4 cellular contexts compared by ENCODE assay signal in the genomic region with DNA sequence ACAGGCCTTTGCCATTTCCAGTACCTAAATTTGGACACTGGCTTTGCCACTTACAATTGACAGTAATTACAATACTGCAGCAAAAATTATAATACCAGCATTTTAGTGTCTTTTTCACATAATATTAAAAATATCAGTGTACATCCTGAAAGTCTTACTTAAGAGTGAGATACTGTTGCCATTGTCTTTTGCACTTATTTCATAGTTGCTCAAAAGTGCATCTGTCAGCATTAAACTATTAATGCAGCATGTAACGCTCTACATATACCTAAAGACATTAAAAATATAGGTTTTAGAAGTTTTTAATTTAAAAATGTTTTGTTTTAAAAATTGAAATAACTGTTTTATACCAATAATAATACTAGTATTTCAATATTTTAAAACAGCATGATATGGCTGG. TPM values are rescaled to one million over a fixed set of nuclear protein-coding genes. Genes with fewer than 3 reads are reported as not detected.
DNase-seq lines count a peak whose midpoint lies in the region; ATAC-seq, FAIRE-seq and TF ChIP-seq lines count a peak whose summit lies in the region.
"Not testable (repeated sequence)": the region's sequence is repeated elsewhere in the genome, so short reads cannot be mapped to it uniquely, and the experiment has no call there.

No MANE protein-coding gene starts in this region.

- H2BK5ac ChIP-seq in IMR-90 (ENCODE audit: low read depth, low read length, poor library complexity, severe bottlenecking), result not testable (repeated sequence)

- H3K4me1 ChIP-seq in A549, result peaks cover 16% of the 10 kb centered on the region; the same call in 2 of the 3 replicates
- not testable (repeated sequence) for H3K4me1 ChIP-seq in IMR-90 (ENCODE audit: control insufficient read depth, insufficient read depth, low read length); K562 (replicated peaks in 1 of 2; ENCODE audit: control insufficient read depth in 2 of 2, insufficient read depth in 2 of 2, low read length in 2 of 2); HepG2 (ENCODE audit: insufficient read depth, low read length)

- dilution Hi-C loops in IMR-90 (cut with HindIII; ENCODE audit: low sequenced_read_pairs, unreplicated experiment), result not testable (repeated sequence)

- H3K14ac ChIP-seq in IMR-90 (replicated peaks; ENCODE audit: low read depth, low read length), result not testable (repeated sequence)

- TF ChIP-seq EP300 in A549 (IDR thresholded peaks at IDR 0.05); K562 (IDR thresholded peaks at IDR 0.05; ENCODE audit: low read length); HepG2 (IDR thresholded peaks at IDR 0.05; ENCODE audit: low read depth in 2 of 2, low read length in 2 of 2); HepG2 (CRISPR knock-in tag; IDR thresholded peaks at IDR 0.05; ENCODE audit: borderline replicate concordance): not testable (repeated sequence)

- H3K23ac ChIP-seq in IMR-90 (ENCODE audit: low read depth, low read length), result not testable (repeated sequence)

- intact Hi-C loops in IMR-90 (cut with micrococcal nuclease); K562 (cut with micrococcal nuclease); HepG2 (cut with micrococcal nuclease; ENCODE audit: unreplicated experiment): not testable (repeated sequence)

- TF ChIP-seq CTCF in A549 (IDR thresholded peaks at IDR 0.05); IMR-90 (conservative IDR thresholded peaks at IDR 0.05; ENCODE audit: low read depth, low read length); K562 (IDR thresholded peaks at IDR 0.05 in 2 of 3, conservative IDR thresholded peaks at IDR 0.05 in 1 of 3; ENCODE audit: insufficient read depth in 2 of 3, low read depth in 1 of 3, low read length in 3 of 3); HepG2 (CRISPR knock-in tag; IDR thresholded peaks at IDR 0.05): not testable (repeated sequence)

- H3K36me3 ChIP-seq in IMR-90 (ENCODE audit: control insufficient read depth, insufficient read depth, low read length); K562 (ENCODE audit: control insufficient read depth, insufficient read depth, low read length); HepG2 (replicated peaks in 1 of 2; ENCODE audit: control insufficient read depth in 1 of 2, insufficient read depth in 2 of 2, low read length in 2 of 2): not testable (repeated sequence)

- not testable (repeated sequence) for H3K79me2 ChIP-seq in K562 (ENCODE audit: control insufficient read depth, insufficient read depth, low read length); HepG2 (ENCODE audit: insufficient read depth, low read length)

- H3K9ac ChIP-seq in IMR-90 (ENCODE audit: low read depth, low read length); K562 (ENCODE audit: insufficient read depth in 1 of 2, low read depth in 2 of 2, low read length in 2 of 2); HepG2 (ENCODE audit: insufficient read depth, low read depth, low read length): not testable (repeated sequence)

- ATAC-seq in A549; IMR-90 (ENCODE audit: low read depth); K562; HepG2: not testable (repeated sequence)

- not testable (repeated sequence) for BruUV-seq in IMR-90 (replicated peaks; lab: Mats Ljungman, UMichigan); K562 (replicated peaks; lab: Mats Ljungman, UMichigan); HepG2 (replicated peaks; lab: Mats Ljungman, UMichigan)

- not testable (repeated sequence) for TF ChIP-seq POLR2A in A549 (IDR thresholded peaks at IDR 0.05; ENCODE audit: low read length); IMR-90 (IDR thresholded peaks at IDR 0.05; ENCODE audit: low read depth, low read length); K562 (conservative IDR thresholded peaks at IDR 0.05); HepG2 (IDR thresholded peaks at IDR 0.05; ENCODE audit: insufficient read depth in 1 of 2, low read depth in 2 of 2, low read length in 2 of 2)

- H2AK5ac ChIP-seq in IMR-90 (ENCODE audit: low read depth, low read length), result not testable (repeated sequence)

- not testable (repeated sequence) for H2BK20ac ChIP-seq in IMR-90 (ENCODE audit: low read depth, low read length)

- H3K27ac ChIP-seq in A549; IMR-90 (ENCODE audit: insufficient read depth, low read length); K562 (ENCODE audit: extremely low read depth, low read depth, low read length); HepG2 (ENCODE audit: extremely low read length, insufficient read depth, low read length): not testable (repeated sequence)

- not testable (repeated sequence) for H2AFZ ChIP-seq in IMR-90 (replicated peaks; ENCODE audit: low read length, poor library complexity); K562 (ENCODE audit: low read depth, low read length); HepG2 (ENCODE audit: low read length)

- H4K91ac ChIP-seq in IMR-90 (ENCODE audit: insufficient read depth, low read depth, low read length), result not testable (repeated sequence)

- in situ Hi-C loops in IMR-90 (cut with MboI; ENCODE audit: low sequenced_read_pairs); HepG2 (cut with HindIII; ENCODE audit: extremely low pct_ligation_motif_present, low pct_unique_long_range_greater_than_20kb): not testable (repeated sequence)
- in situ Hi-C loops in K562 (cut with MboI), result loop anchor here (5.0 kb wide), 1 partner anchor 1966 kb away; no protein-coding TSS in a partner anchor

- H3K56ac ChIP-seq in IMR-90 (ENCODE audit: extremely low read depth, insufficient read depth, low read length), result not testable (repeated sequence)

- not testable (repeated sequence) for H3K9me1 ChIP-seq in IMR-90 (ENCODE audit: insufficient read depth, low read length); K562 (ENCODE audit: control insufficient read depth, insufficient read depth, low read length)

- POLR2A ChIA-PET in A549 (lab: Yijun Ruan, JAX); IMR-90 (lab: Charles Lee; ENCODE audit: unreplicated experiment); K562 (lab: Yijun Ruan, JAX); HepG2 (lab: Yijun Ruan, JAX): not testable (repeated sequence)

- H4K20me1 ChIP-seq in IMR-90 (ENCODE audit: insufficient read depth, low read length); K562 (replicated peaks; ENCODE audit: control insufficient read depth, insufficient read depth, low read length); HepG2 (ENCODE audit: insufficient read depth, low read length): not testable (repeated sequence)

- WGBS in A549 (ENCODE audit: missing lambda C conversion rate), result 89% methylated on average over 1 of the region's 1 CpG
- WGBS in IMR-90 (ENCODE audit: extremely low coverage in 2 of 2, insufficient read length in 1 of 2), 2 experiments, result no CpG with 5 or more reads among the region's 1 CpG
- 36% methylated on average over 1 of the region's 1 CpG for WGBS in K562 (ENCODE audit: insufficient coverage, low coverage, missing lambda C conversion rate)
- 98% methylated on average over 1 of the region's 1 CpG for WGBS in HepG2 (ENCODE audit: low lambda C conversion rate)

- TF ChIP-seq RAD21 in A549 (conservative IDR thresholded peaks at IDR 0.05 in 1 of 2, IDR thresholded peaks at IDR 0.05 in 1 of 2); IMR-90 (IDR thresholded peaks at IDR 0.05; ENCODE audit: low read length); K562 (CRISPR knock-in tag; conservative IDR thresholded peaks at IDR 0.05 in 1 of 2, IDR thresholded peaks at IDR 0.05 in 1 of 2); HepG2 (CRISPR knock-in tag; IDR thresholded peaks at IDR 0.05): not testable (repeated sequence)

- H2AK9ac ChIP-seq in IMR-90 (replicated peaks; ENCODE audit: low read depth, low read length, poor library complexity), result not testable (repeated sequence)

- H4K5ac ChIP-seq in IMR-90 (ENCODE audit: low read depth, low read length), result not testable (repeated sequence)

- H4K8ac ChIP-seq in IMR-90 (ENCODE audit: low read depth in 2 of 2, low read length in 2 of 2), result not testable (repeated sequence)

- DNase-seq in A549 (ENCODE audit: low read depth in 1 of 2, low spot score in 1 of 2); IMR-90; K562 (ENCODE audit: extremely low read depth in 1 of 4, low spot score in 3 of 4); HepG2 (ENCODE audit: low spot score): not testable (repeated sequence)

- H3K18ac ChIP-seq in IMR-90 (ENCODE audit: low read depth, low read length), result not testable (repeated sequence)

- not testable (repeated sequence) for FAIRE-seq in A549 (lab: Jason Lieb, UNC); K562 (lab: Jason Lieb, UNC); HepG2 (lab: Jason Lieb, UNC)

- H3K79me1 ChIP-seq in IMR-90 (ENCODE audit: low read depth in 1 of 2, low read length in 2 of 2), result not testable (repeated sequence)

- H2BK120ac ChIP-seq in IMR-90 (ENCODE audit: low read depth, low read length), result not testable (repeated sequence)

- H3K4ac ChIP-seq in IMR-90 (ENCODE audit: low read depth, low read length), result not testable (repeated sequence)

- CTCF ChIA-PET in A549 (lab: Yijun Ruan, JAX); IMR-90 (lab: Yijun Ruan, JAX); K562 (lab: Yijun Ruan, JAX; ENCODE audit: low intra/inter-chr PET ratio); HepG2 (lab: Yijun Ruan, JAX; ENCODE audit: low intra/inter-chr PET ratio, low total read pairs): not testable (repeated sequence)

- H3K4me3 ChIP-seq in A549; IMR-90 (ENCODE audit: insufficient read depth, low read depth, low read length); K562; HepG2 (replicated peaks in 1 of 3; ENCODE audit: insufficient read depth in 1 of 3, low read depth in 2 of 3, low read length in 3 of 3): not testable (repeated sequence)

- not testable (repeated sequence) for H3K27me3 ChIP-seq in IMR-90 (ENCODE audit: control insufficient read depth, insufficient read depth, low read length); K562 (ENCODE audit: control insufficient read depth in 2 of 2, insufficient read depth in 2 of 2, low read length in 2 of 2); HepG2 (ENCODE audit: control insufficient read depth in 1 of 2, insufficient read depth in 2 of 2, low read length in 2 of 2)

- not testable (repeated sequence) for H2BK15ac ChIP-seq in IMR-90 (ENCODE audit: low read depth, low read length)

- not testable (repeated sequence) for H3K4me2 ChIP-seq in A549; IMR-90 (ENCODE audit: low read depth, low read length); K562 (ENCODE audit: insufficient read depth, low read length); HepG2 (ENCODE audit: low read depth, low read length)

- not testable (repeated sequence) for H3K9me3 ChIP-seq in A549; IMR-90 (ENCODE audit: control insufficient read depth, insufficient read depth, low read length); K562 (replicated peaks; ENCODE audit: control insufficient read depth, insufficient read depth, low read depth, low read length); HepG2 (ENCODE audit: low read length)

RNA-seq across cellular contexts. Expression of a gene that starts 39.5 kb away (rescaled TPM):
- polyA plus RNA-seq in A549 (2011; rRNA removed) (4.1 and 6.0 TPM in 2 replicates), A549 (2017; fragmentation: RNase III; extraction: RNeasy Plus Mini Kit Qiagen cat#74134 plus additional on column Dnase treatment) (2.0 to 2.4 TPM (median 2.2 TPM) in 3 replicates), IMR-90 (2012; rRNA removed) (0.32 and 0.60 TPM in 2 replicates), K562 (2011; rRNA removed) (1.2 and 1.6 TPM in 2 replicates), K562 (2014; fragmentation: Illumina TruSeq; extraction: Trizol) (0.53 and 1.1 TPM in 2 replicates), K562 (2014; fragmentation: Nextera tagmentation; extraction: Ambion mirVana) (under 1 TPM; 0.32 to 0.50 TPM), K562 (2014; rRNA removed) (0.31 and 0.85 TPM in 2 replicates), HepG2 (2011; rRNA removed) (0.82 and 0.95 TPM in 2 replicates)
- 0.35 and 0.42 TPM in 2 replicates for polyA plus RNA-seq in A549 (2012; cell fraction: cytosol; rRNA removed)
- 0.32 and 0.82 TPM in 2 replicates for polyA plus RNA-seq in A549 (2012; cell fraction: nucleus; rRNA removed)
- 2.1 and 4.0 TPM in 2 replicates for polyA minus RNA-seq in A549 (2011; rRNA and poly(A)+ RNA removed)
- total RNA-seq in IMR-90 (2012; rRNA removed) (1.6 and 2.2 TPM in 2 replicates), K562 (2014; rRNA removed) (0.54 and 0.90 TPM in 2 replicates), K562 (2014; rRNA removed; fragmentation: Illumina TruSeq; extraction: Trizol) (1.9 and 2.4 TPM in 2 replicates), K562 (2015; rRNA removed; fragmentation: Illumina TruSeq; extraction: Trizol) (2.0 and 2.1 TPM in 2 replicates), K562 (2021) (0.85 and 0.98 TPM in 2 replicates), HepG2 (2016; rRNA removed; fragmentation: Illumina TruSeq; extraction: Trizol) (4.1 and 4.4 TPM in 2 replicates)
- polyA plus RNA-seq in IMR-90 (2012; cell fraction: cytosol; rRNA removed), result 0.03 and 0.05 TPM in 2 replicates
- 0.11 and 0.76 TPM in 2 replicates for polyA plus RNA-seq in IMR-90 (2012; cell fraction: nucleus; rRNA removed; ENCODE audit: low replicate concordance)
- total RNA-seq in K562 (2011; cell fraction: chromatin; rRNA removed; ENCODE audit: low replicate concordance), result 1.5 and 5.2 TPM in 2 replicates
- total RNA-seq in K562 (2011; cell fraction: nucleolus; rRNA removed), result 0.67 and 0.79 TPM in 2 replicates
- total RNA-seq in K562 (2011; cell fraction: nucleoplasm; rRNA removed), result 1.7 and 3.6 TPM in 2 replicates
- 0.07 and 0.34 TPM in 2 replicates for polyA plus RNA-seq in K562 (2011; cell fraction: cytosol; rRNA removed)
- polyA plus RNA-seq in K562 (2011; cell fraction: nucleus; rRNA removed), result 1.3 TPM in 2 replicates
- 0.66 and 1.1 TPM in 2 replicates for polyA plus RNA-seq in K562 (2012)
- 3.6 and 5.1 TPM in 2 replicates for polyA minus RNA-seq in K562 (2011; rRNA and poly(A)+ RNA removed)
- polyA minus RNA-seq in K562 (2011; cell fraction: cytosol; rRNA and poly(A)+ RNA removed), result 0.46 and 1.2 TPM in 2 replicates
- 2.3 and 3.8 TPM in 2 replicates for polyA minus RNA-seq in K562 (2011; cell fraction: nucleus; rRNA and poly(A)+ RNA removed)
- 4.0 and 4.8 TPM in 2 replicates for total RNA-seq in HepG2 (2016; cell fraction: cytosol; rRNA removed; fragmentation: Illumina TruSeq; extraction: Trizol; ENCODE audit: low read depth)
- total RNA-seq in HepG2 (2016; cell fraction: insoluble cytoplasmic fraction; rRNA removed; fragmentation: Illumina TruSeq; extraction: Trizol), result 3.6 and 4.2 TPM in 2 replicates
- total RNA-seq in HepG2 (2016; cell fraction: membrane; rRNA removed; fragmentation: Illumina TruSeq; extraction: Trizol), result 2.8 and 3.7 TPM in 2 replicates
- 7.8 and 8.8 TPM in 2 replicates for total RNA-seq in HepG2 (2016; cell fraction: nucleus; rRNA removed; fragmentation: Illumina TruSeq; extraction: Trizol)
- 0.21 and 0.27 TPM in 2 replicates for polyA plus RNA-seq in HepG2 (2011; cell fraction: cytosol; rRNA removed)
- polyA plus RNA-seq in HepG2 (2011; cell fraction: nucleus; rRNA removed), result 1.5 and 1.6 TPM in 2 replicates
- 2.0 and 2.3 TPM in 2 replicates for polyA plus RNA-seq in HepG2 (2012)
- 0.24 and 0.35 TPM in 2 replicates for polyA plus RNA-seq in HepG2 (2016; cell fraction: cytosol; fragmentation: Illumina TruSeq; extraction: Trizol; ENCODE audit: low read depth)
- 1.5 and 1.6 TPM in 2 replicates for polyA plus RNA-seq in HepG2 (2016; cell fraction: insoluble cytoplasmic fraction; fragmentation: Illumina TruSeq; extraction: Trizol; ENCODE audit: low read depth)
- 0.36 and 0.80 TPM in 2 replicates for polyA plus RNA-seq in HepG2 (2016; cell fraction: membrane; fragmentation: Illumina TruSeq; extraction: Trizol; ENCODE audit: low read depth)
- polyA plus RNA-seq in HepG2 (2016; cell fraction: nucleus; fragmentation: Illumina TruSeq; extraction: Trizol; ENCODE audit: insufficient read depth, low read depth), result 5.2 and 6.8 TPM in 2 replicates
- polyA minus RNA-seq in HepG2 (2011; rRNA and poly(A)+ RNA removed; ENCODE audit: low replicate concordance), result 0.38 and 0.87 TPM in 2 replicates
- polyA minus RNA-seq in HepG2 (2011; cell fraction: cytosol; rRNA and poly(A)+ RNA removed), result 1.6 and 2.3 TPM in 2 replicates
- 10.7 and 12.3 TPM in 2 replicates for polyA minus RNA-seq in HepG2 (2011; cell fraction: nucleus; rRNA and poly(A)+ RNA removed)
